Comparison of ENCODE assay signal across 8 cellular contexts in the genomic region with DNA sequence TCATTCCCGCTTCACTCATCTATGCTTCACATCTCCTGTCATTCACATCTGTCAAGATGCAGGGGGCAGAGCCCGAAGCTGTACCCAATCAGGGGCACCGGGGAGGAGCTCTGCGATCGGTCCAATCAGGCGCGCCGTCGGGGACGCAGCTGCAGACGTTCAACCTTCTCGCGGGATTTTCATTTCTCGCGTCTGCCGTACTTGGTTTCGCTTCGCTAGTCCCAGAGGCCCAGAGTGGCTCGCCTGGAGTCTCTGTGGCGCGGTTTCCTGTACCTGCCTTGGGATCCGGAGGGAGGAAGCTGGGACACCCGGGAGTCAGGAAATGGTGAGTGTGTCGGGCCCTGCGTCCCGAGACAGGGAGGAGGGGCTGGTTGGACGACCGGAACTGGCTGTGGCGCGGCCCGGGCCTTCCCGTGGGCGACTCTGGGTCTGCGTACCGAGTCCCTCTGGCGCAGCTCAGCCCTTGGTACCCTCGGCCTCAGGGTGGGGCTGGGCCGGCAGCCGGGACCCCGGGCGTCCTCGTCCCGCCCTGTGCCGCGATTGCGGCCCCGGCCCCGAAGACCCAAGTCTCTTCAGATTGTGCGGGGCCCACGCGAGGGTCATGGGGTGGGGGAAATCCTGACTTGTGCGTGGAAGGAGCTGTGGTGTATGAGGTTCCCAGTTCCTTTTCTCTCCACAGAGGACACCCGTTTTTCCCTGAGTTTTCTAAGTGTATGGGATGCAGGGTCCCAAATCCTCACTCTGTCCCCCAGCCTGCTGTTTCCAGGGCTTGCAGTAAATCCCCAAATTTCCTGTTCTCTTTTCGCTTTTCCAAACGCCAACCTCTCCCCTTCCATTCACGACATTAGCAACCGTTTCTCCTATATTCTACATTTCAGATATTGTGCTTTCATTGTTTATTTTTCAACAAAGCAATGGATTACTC. TPM values are rescaled to one million over a fixed set of nuclear protein-coding genes. Genes with fewer than 3 reads are reported as not detected.
A peak's percentile ranks its signal among the peaks of the same experiment; 100 is the strongest.
DNase-seq lines count a peak whose midpoint lies in the region; ATAC-seq, FAIRE-seq and TF ChIP-seq lines count a peak whose summit lies in the region.

Gene ZNF136 (plus strand): TSS at position 215 of the 925 bp plus-strand sequence. CDS start 108 bp downstream, at position 323.

- H3K27ac Mint-ChIP-seq in activated naive CD8-positive, alpha-beta T cell treated with anti-CD3 and anti-CD28 coated beads, Interleukin-2, amount 10 ng/mL, durations not matched to agents 7 days and 5 days, result peak within 1 kb of the TSS; percentile 99

- POLR2A ChIA-PET in activated naive CD8-positive, alpha-beta T cell treated with anti-CD3 and anti-CD28 coated beads, Interleukin-2, amount 10 ng/mL, durations not matched to agents 7 days and 5 days (lab: Charles Lee), result interaction anchor here (0.6 to 2.5 kb wide), 13 partner anchors 8 to 628 kb away, joined by 3 to 12 read pairs (median 4); partner anchors contain the start of genes JUNB, ZNF20, ZNF443 and ZNF563

- no peaks in the 10 kb centered on the region for H3K27me3 ChIP-seq in SU-DHL-6 (ENCODE audit: low read length)
- no peaks in the 10 kb centered on the region for H3K27me3 ChIP-seq in pancreas
- H3K27me3 ChIP-seq in thyroid gland, result no peaks in the 10 kb centered on the region

- H3K4me3 Mint-ChIP-seq in activated naive CD8-positive, alpha-beta T cell treated with anti-CD3 and anti-CD28 coated beads, Interleukin-2, amount 10 ng/mL, durations not matched to agents 7 days and 5 days, result peak within 1 kb of the TSS; percentile 95

- ATAC-seq in HG02678 (IDR thresholded peaks at IDR 0.05; ENCODE audit: unreplicated experiment), result peak; percentile 95
- peak; percentile 99 for ATAC-seq in activated naive CD8-positive, alpha-beta T cell treated with anti-CD3 and anti-CD28 coated beads, Interleukin-2, amount 10 ng/mL, durations not matched to agents 7 days and 5 days (ENCODE audit: low read depth)
- ATAC-seq in Right ventricle myocardium inferior, result peak; percentile 99
- ATAC-seq in pancreas, result peak; percentile 98 to 100 (median 98)

- H3K9me3 ChIP-seq in SU-DHL-6 (ENCODE audit: insufficient read depth, low read length) (no peaks in the 10 kb centered on the region), pancreas (no peaks in the 10 kb centered on the region), thyroid gland (no peaks in the 10 kb centered on the region)

- TF ChIP-seq POLR2A in GM10847 (IDR thresholded peaks at IDR 0.05; ENCODE audit: extremely low read depth, insufficient read length), result peak; percentile 75
- TF ChIP-seq POLR2A in thyroid gland (IDR thresholded peaks at IDR 0.05), result peak in 1 of 2 donors; percentile 87

- TF ChIP-seq CTCF in SU-DHL-6 (IDR thresholded peaks at IDR 0.05; ENCODE audit: insufficient read depth, low read length, poor library complexity, severe bottlenecking), result no peak
- no peak for TF ChIP-seq CTCF in pancreas (IDR thresholded peaks at IDR 0.05)
- TF ChIP-seq CTCF in thyroid gland (IDR thresholded peaks at IDR 0.05), result peak in 1 of 6 experiments; percentile 3

- no peaks in the 10 kb centered on the region for H3K9me2 ChIP-seq in SU-DHL-6 (replicated peaks; ENCODE audit: insufficient read depth, low read length)

- peaks cover 46% of the 10 kb centered on the region for H3K79me2 ChIP-seq in SU-DHL-6 (ENCODE audit: insufficient read depth, low read length)

- H3K36me3 ChIP-seq in SU-DHL-6 (ENCODE audit: low read length), result no peaks in the 10 kb centered on the region
- H3K36me3 ChIP-seq in pancreas, result no peaks in the 10 kb centered on the region
- no peaks in the 10 kb centered on the region for H3K36me3 ChIP-seq in thyroid gland

- H3K4me3 ChIP-seq in SU-DHL-6 (ENCODE audit: insufficient read depth, low read length, poor library complexity, severe bottlenecking) (peak within 1 kb of the TSS; percentile 75), pancreas (peak within 1 kb of the TSS; percentile 61 to 96 (median 84)), thyroid gland (replicated peaks in 1 of 3) (peak within 1 kb of the TSS; percentile 68 to 89 (median 80))

- peak within 1 kb of the TSS; percentile 85 for H3K9ac ChIP-seq in SU-DHL-6 (ENCODE audit: low read length)

- intact Hi-C loops in Right ventricle myocardium inferior (cut with DNase I), result loop anchor here (5.0 kb wide), 1 partner anchor 239 kb away; the partner anchor contains the start of gene ZNF799
- intact Hi-C loops in pancreas (cut with DNase I), result no loop called here
- intact Hi-C loops in thyroid gland (cut with DNase I), result no loop called here

- no peaks in the 10 kb centered on the region for H3K27me3 Mint-ChIP-seq in activated naive CD8-positive, alpha-beta T cell treated with anti-CD3 and anti-CD28 coated beads, Interleukin-2, amount 10 ng/mL, durations not matched to agents 7 days and 5 days

- peaks cover 25% of the 10 kb centered on the region for H3K4me1 Mint-ChIP-seq in activated naive CD8-positive, alpha-beta T cell treated with anti-CD3 and anti-CD28 coated beads, Interleukin-2, amount 10 ng/mL, durations not matched to agents 7 days and 5 days

- WGBS in pancreas, 2 donors, result 0 to 1% methylated on average over 56 to 57 of the region's 57 CpGs
- 0% methylated on average over 25 to 26 of the region's 57 CpGs for WGBS in thyroid gland, 2 donors

- peak within 1 kb of the TSS; percentile 98 for H2AFZ ChIP-seq in SU-DHL-6 (ENCODE audit: low read depth, low read length, severe bottlenecking)

- H3K9me3 Mint-ChIP-seq in activated naive CD8-positive, alpha-beta T cell treated with anti-CD3 and anti-CD28 coated beads, Interleukin-2, amount 10 ng/mL, durations not matched to agents 7 days and 5 days, result no peaks in the 10 kb centered on the region

- H3K4me1 ChIP-seq in pancreas (peaks cover 4 to 19% (median 6%) of the 10 kb centered on the region in 3 donors), thyroid gland (peaks cover 14 to 15% of the 10 kb centered on the region in 2 donors)

- no peaks in the 10 kb centered on the region for H3F3A ChIP-seq in SU-DHL-6 (ENCODE audit: insufficient read depth)

- H3K4me2 ChIP-seq in SU-DHL-6 (ENCODE audit: low read depth, low read length, poor library complexity, severe bottlenecking), result peak within 1 kb of the TSS; percentile 74

- DNase-seq in NCI-H1105 treated with DMSO at 0.1 percent for 48 hours (lab: John Stamatoyannopoulos, UW) (peak; percentile 95), Right ventricle myocardium inferior (ENCODE audit: missing footprints) (peak; percentile 97), pancreas (peak; percentile 90 to 96 (median 92)), thyroid gland (peak; percentile 94 to 96)
- peak; percentile 87 for DNase-seq in activated naive CD8-positive, alpha-beta T cell treated with anti-CD3 and anti-CD28 coated beads, Interleukin-2, amount 10 ng/mL, durations not matched to agents 7 days and 5 days

- H3K27ac ChIP-seq in SU-DHL-6 (ENCODE audit: low read depth, low read length), result peak within 1 kb of the TSS; percentile 40; the same call in 1 of the 2 replicates
- H3K27ac ChIP-seq in pancreas, result peak within 1 kb of the TSS; percentile 84 to 95 (median 88)
- peak within 1 kb of the TSS; percentile 89 to 96 (median 96) for H3K27ac ChIP-seq in thyroid gland

- H3K36me3 Mint-ChIP-seq in activated naive CD8-positive, alpha-beta T cell treated with anti-CD3 and anti-CD28 coated beads, Interleukin-2, amount 10 ng/mL, durations not matched to agents 7 days and 5 days, result peaks cover 25% of the 10 kb centered on the region

- peak; percentile 37 for FAIRE-seq in pancreas (lab: Jason Lieb, UNC)

- H4K20me1 ChIP-seq in SU-DHL-6 (ENCODE audit: low read depth, low read length), result no peaks in the 10 kb centered on the region

RNA-seq across cellular contexts. Expression of gene ZNF136, which starts in this region (rescaled TPM):
- 10 to 100 TPM; 16.4 to 18.2 TPM for total RNA-seq in activated naive CD8-positive, alpha-beta T cell treated with anti-CD3 and anti-CD28 coated beads, Interleukin-2, amount 10 ng/mL, durations not matched to agents 7 days and 5 days
- total RNA-seq in Right ventricle myocardium inferior (3.8 TPM), pancreas (1 to 10 TPM; 2.1 to 5.8 (median 4.9) TPM), thyroid gland (10 to 100 TPM; 17.6 to 30.2 (median 19.1) TPM)
- 1 to 10 TPM; 2.0 to 4.5 TPM for polyA plus RNA-seq in pancreas

Comparison
In these comparisons a context has a peak if more than half of its experiments do, and no peak if none do; other contexts are left out.
1. Peak in every context shown above with its lines: DNase-seq, ATAC-seq, H3K4me3 ChIP-seq and H3K27ac ChIP-seq.
2. H3K27ac ChIP-seq: peak in every context shown above with its lines; median percentile 96 in thyroid gland; 88 in pancreas; 40 in SU-DHL-6.